Comparison of ENCODE assay signal across 14 cellular contexts in genomic region chr19:6067975-6068374, GRCh38. TPM values are rescaled to one million over a fixed set of nuclear protein-coding genes. Genes with fewer than 3 reads are reported as not detected.
DNase-seq lines count a peak whose midpoint lies in the region; ATAC-seq, FAIRE-seq and TF ChIP-seq lines count a peak whose summit lies in the region.
"Had no signal": no experiment of that assay in that cellular context is flagged by ENCODE, and none has a peak within 500 bp of the region (broad histone marks: within the 10 kb centered on the region; RNA-seq: fewer than 3 reads in every experiment).

No MANE protein-coding gene starts in this region.

- TF ChIP-seq CTCF in natural killer cell (IDR thresholded peaks at IDR 0.05) (no peak), endothelial cell of umbilical vein (IDR thresholded peaks at IDR 0.05; ENCODE audit: extremely low read depth in 1 of 2, insufficient read depth in 1 of 2, low read depth in 1 of 2, low read length in 2 of 2) (no peak)

- H4K91ac ChIP-seq in neuronal stem cell (ENCODE audit: low read depth, low read length, poor library complexity) = no peak overlapping the region

- H3K79me1 ChIP-seq in neuronal stem cell (ENCODE audit: low read depth, low read length) = no peaks in the 10 kb centered on the region

- no peak for FAIRE-seq in endothelial cell of umbilical vein (lab: Jason Lieb, UNC)

- POLR2A ChIA-PET in endothelial cell of umbilical vein (lab: Charles Lee) = no interaction called here

- peak overlapping the region; percentile 9 for H3K18ac ChIP-seq in neuronal stem cell (ENCODE audit: low read length)

- peaks cover 6% of the 10 kb centered on the region for H3K36me3 Mint-ChIP-seq in natural killer cell
- H3K36me3 Mint-ChIP-seq in natural killer cell treated with Interleukin-12 subunit alpha and Interleukin-12 subunit beta and Interleukin-15 and Interleukin-18, amount 100 ng/mL, for 72 hours = no peaks in the 10 kb centered on the region
- H3K36me3 Mint-ChIP-seq: immature natural killer cell had no signal

- CTCF ChIA-PET in endothelial cell of umbilical vein (lab: Charles Lee) = interaction anchor here (0.8 to 1.5 kb wide), 6 partner anchors 8 to 58 kb away, joined by 3 to 12 read pairs (median 4); no protein-coding TSS in a partner anchor

- H3K27me3 ChIP-seq in endothelial cell of umbilical vein (ENCODE audit: control insufficient read depth in 2 of 2, insufficient read depth in 2 of 2, low read length in 2 of 2) = no peaks in the 10 kb centered on the region
- no peaks in the 10 kb centered on the region for H3K27me3 ChIP-seq in neuronal stem cell (ENCODE audit: control insufficient read depth in 3 of 3, insufficient read depth in 3 of 3, low read depth in 1 of 3, low read length in 3 of 3)

- no peak overlapping the region for H3K4me3 Mint-ChIP-seq in natural killer cell
- no peak overlapping the region for H3K4me3 Mint-ChIP-seq in natural killer cell treated with Interleukin-12 subunit alpha and Interleukin-12 subunit beta and Interleukin-15 and Interleukin-18, amount 100 ng/mL, for 72 hours
- H3K4me3 Mint-ChIP-seq: activated T-cell treated with anti-CD3 and anti-CD28 coated beads, Interleukin-2, amount 50 U/mL, for 24 hours; immature natural killer cell; naive thymus-derived CD4-positive, alpha-beta T cell had no signal

- peaks cover 15% of the 10 kb centered on the region for H3K79me2 ChIP-seq in endothelial cell of umbilical vein (ENCODE audit: control insufficient read depth, insufficient read depth, low read length)

- peak overlapping the region in 1 of 2 donors; percentile 82 for H3K27ac Mint-ChIP-seq in natural killer cell
- no peak overlapping the region for H3K27ac Mint-ChIP-seq in natural killer cell treated with Interleukin-12 subunit alpha and Interleukin-12 subunit beta and Interleukin-15 and Interleukin-18, amount 100 ng/mL, for 72 hours
- H3K27ac Mint-ChIP-seq: activated T-cell treated with anti-CD3 and anti-CD28 coated beads, Interleukin-2, amount 50 U/mL, for 24 hours had no signal

- no peak overlapping the region for H2BK15ac ChIP-seq in neuronal stem cell (ENCODE audit: low read length)

- no peaks in the 10 kb centered on the region for H3K9me1 ChIP-seq in endothelial cell of umbilical vein (replicated peaks; ENCODE audit: control insufficient read depth, extremely low read depth, insufficient read depth, low read length)

- no peaks in the 10 kb centered on the region for H4K20me1 ChIP-seq in endothelial cell of umbilical vein (replicated peaks; ENCODE audit: control insufficient read depth, extremely low read depth, insufficient read depth, low read length)

- no peak overlapping the region for H3K4ac ChIP-seq in neuronal stem cell (ENCODE audit: low read length)

- H2BK5ac ChIP-seq in neuronal stem cell (ENCODE audit: low read length) = no peak overlapping the region

- no peak overlapping the region for H2AFZ ChIP-seq in endothelial cell of umbilical vein (ENCODE audit: low read depth, low read length)
- no peak overlapping the region for H2AFZ ChIP-seq in neuronal stem cell (ENCODE audit: low read length)

- H3K36me3 ChIP-seq in endothelial cell of umbilical vein (ENCODE audit: control insufficient read depth in 2 of 2, extremely low read depth in 1 of 2, insufficient read depth in 2 of 2, low read length in 2 of 2) (no peaks in the 10 kb centered on the region), neuronal stem cell (replicated peaks in 1 of 2; ENCODE audit: control insufficient read depth in 2 of 2, insufficient read depth in 2 of 2, low read length in 2 of 2) (peaks cover 0 to 6% of the 10 kb centered on the region in 2 donors)

- peaks cover 28 to 39% of the 10 kb centered on the region in 2 donors for H3K4me1 Mint-ChIP-seq in natural killer cell
- peaks cover 12 to 25% of the 10 kb centered on the region in 2 donors for H3K4me1 Mint-ChIP-seq in natural killer cell treated with Interleukin-12 subunit alpha and Interleukin-12 subunit beta and Interleukin-15 and Interleukin-18, amount 100 ng/mL, for 72 hours (ENCODE audit: low read depth in 2 of 2)

- H4K8ac ChIP-seq in neuronal stem cell (ENCODE audit: low read depth, low read length) = no peak overlapping the region

- BruUV-seq in endothelial cell of umbilical vein (replicated peaks; lab: Mats Ljungman, UMichigan) = no TSS peak

- DNase-seq in natural killer cell (peak; percentile 12), endothelial cell of umbilical vein (ENCODE audit: low read depth, low spot score) (no peak), neuronal stem cell (ENCODE audit: low spot score) (no peak), NCI-H1092 treated with DMSO at 0.1 percent for 48 hours (lab: John Stamatoyannopoulos, UW) (no peak), NCI-H1105 (lab: John Stamatoyannopoulos, UW) (no peak)
- DNase-seq in natural killer cell treated with Interleukin-12 subunit alpha and Interleukin-12 subunit beta and Interleukin-15 and Interleukin-18, amount 100 ng/mL, for 72 hours (ENCODE audit: low spot score) = no peak
- no peak for DNase-seq in stimulated activated CD4-positive, alpha-beta T cell treated with anti-CD3 and anti-CD28 coated beads, Interleukin-1b, Interleukin-23, amount 100 ng/mL, for 48 hours
- DNase-seq: activated T-cell treated with anti-CD3 and anti-CD28 coated beads, Interleukin-2, amount 50 U/mL, for 24 hours; immature natural killer cell; naive thymus-derived CD4-positive, alpha-beta T cell; NCI-H2029 treated with DMSO at 0.1 percent for 48 hours; NK-92 treated with Interleukin-12 subunit alpha and Interleukin-12 subunit beta, amount 100 ng/mL, for 24 hours had no signal

- H3K4me3 ChIP-seq in endothelial cell of umbilical vein (replicated peaks in 1 of 3; ENCODE audit: insufficient read depth in 1 of 3, low read depth in 1 of 3, low read length in 3 of 3) (no peak overlapping the region), neuronal stem cell (ENCODE audit: low read length in 2 of 2) (peak overlapping the region in 1 of 2 donors; percentile 31)

- peaks cover 8 to 19% of the 10 kb centered on the region in 2 donors for H3K27me3 Mint-ChIP-seq in natural killer cell (ENCODE audit: low read depth in 2 of 2)
- peaks cover 0 to 9% of the 10 kb centered on the region in 2 donors for H3K27me3 Mint-ChIP-seq in natural killer cell treated with Interleukin-12 subunit alpha and Interleukin-12 subunit beta and Interleukin-15 and Interleukin-18, amount 100 ng/mL, for 72 hours

- peaks cover 47% of the 10 kb centered on the region for H3K4me1 ChIP-seq in endothelial cell of umbilical vein (ENCODE audit: control insufficient read depth, extremely low read depth, insufficient read depth, low read length)
- H3K4me1 ChIP-seq in neuronal stem cell (ENCODE audit: control insufficient read depth in 2 of 2, insufficient read depth in 1 of 2, low read depth in 1 of 2, low read length in 2 of 2) = peaks cover 15 to 32% of the 10 kb centered on the region in 2 donors

- no peak overlapping the region for H3K9ac ChIP-seq in endothelial cell of umbilical vein (replicated peaks; ENCODE audit: extremely low read depth, insufficient read depth, low read length)
- no peak overlapping the region for H3K9ac ChIP-seq in neuronal stem cell (ENCODE audit: low read depth, low read length, poor library complexity)

- no peak overlapping the region for H2AK5ac ChIP-seq in neuronal stem cell (ENCODE audit: low read depth, low read length)

- no peak for TF ChIP-seq POLR2A in endothelial cell of umbilical vein (IDR thresholded peaks at IDR 0.05; ENCODE audit: low read depth, low read length)

- no peak overlapping the region for H3K14ac ChIP-seq in neuronal stem cell (ENCODE audit: low read length)

- WGBS in neuronal stem cell (ENCODE audit: extremely low coverage in 2 of 2, insufficient read length in 2 of 2, insufficient replicate concordance in 1 of 2), 2 donors = no CpG with 5 or more reads among the region's 2 CpGs

- no peak for ATAC-seq in natural killer cell
- no peak for ATAC-seq in natural killer cell treated with Interleukin-12 subunit alpha and Interleukin-12 subunit beta and Interleukin-15 and Interleukin-18, amount 100 ng/mL, for 72 hours
- no peak for ATAC-seq in HG03135 (IDR thresholded peaks at IDR 0.05; ENCODE audit: unreplicated experiment)
- ATAC-seq: activated CD4-positive, CD25-positive, alpha-beta regulatory T cell treated with anti-CD3 and anti-CD28 coated beads, Interleukin-2, amount 50 U/mL, for 24 hours had no signal

- no peak overlapping the region for H3K23ac ChIP-seq in neuronal stem cell (ENCODE audit: low read depth, low read length, poor library complexity)

- dilution Hi-C loops in endothelial cell of umbilical vein (cut with MboI; ENCODE audit: extremely low pct_ligation_motif_present, low sequenced_read_pairs) = no loop called here

- H3K9me3 Mint-ChIP-seq in natural killer cell = peaks cover 0 to 2% of the 10 kb centered on the region in 2 donors
- no peaks in the 10 kb centered on the region for H3K9me3 Mint-ChIP-seq in natural killer cell treated with Interleukin-12 subunit alpha and Interleukin-12 subunit beta and Interleukin-15 and Interleukin-18, amount 100 ng/mL, for 72 hours
- H3K9me3 Mint-ChIP-seq: activated T-cell treated with anti-CD3 and anti-CD28 coated beads, Interleukin-2, amount 50 U/mL, for 24 hours; immature natural killer cell had no signal

- no peak overlapping the region for H3K4me2 ChIP-seq in endothelial cell of umbilical vein (ENCODE audit: insufficient read depth, low read length)
- H3K4me2 ChIP-seq in neuronal stem cell (ENCODE audit: insufficient read depth, low read length, poor library complexity, severe bottlenecking) = no peak overlapping the region

- peak overlapping the region; percentile 100 for H3K27ac ChIP-seq in endothelial cell of umbilical vein (ENCODE audit: insufficient read depth, low read depth, low read length)
- H3K27ac ChIP-seq in neuronal stem cell (replicated peaks; ENCODE audit: low read length) = no peak overlapping the region

- intact Hi-C loops in natural killer cell (cut with micrococcal nuclease) (loop anchor here (5.0 kb wide), 1 partner anchor 44 kb away; the partner anchor contains the start of gene RFX2), endothelial cell of umbilical vein (cut with micrococcal nuclease) (no loop called here)

- no peak overlapping the region for H2BK12ac ChIP-seq in neuronal stem cell (ENCODE audit: low read length)

- H3K9me3 ChIP-seq in endothelial cell of umbilical vein (replicated peaks; ENCODE audit: control insufficient read depth, insufficient read depth, low read length) = no peaks in the 10 kb centered on the region
- H3K9me3 ChIP-seq in neuronal stem cell (replicated peaks in 1 of 2; ENCODE audit: control insufficient read depth in 2 of 2, insufficient read depth in 1 of 2, low read depth in 1 of 2, low read length in 2 of 2) = peaks cover 0 to 18% of the 10 kb centered on the region in 2 donors

- H2BK120ac ChIP-seq in neuronal stem cell (ENCODE audit: low read depth, low read length) = no peak overlapping the region

RNA-seq across cellular contexts. Expression of gene RFX2, which starts 42.3 kb away (rescaled TPM):
- 1 to 10 TPM; 2.4 to 4.6 (median 4.1) TPM for total RNA-seq in natural killer cell
- total RNA-seq in natural killer cell treated with Interleukin-12 subunit alpha and Interleukin-12 subunit beta and Interleukin-15 and Interleukin-18, amount 100 ng/mL, for 72 hours = 1 to 10 TPM; 6.6 to 6.9 TPM
- total RNA-seq in endothelial cell of umbilical vein = 16.1 and 16.2 TPM in 2 replicates
- 19.0 and 20.6 TPM in 2 replicates for polyA plus RNA-seq in endothelial cell of umbilical vein
- polyA plus RNA-seq in endothelial cell of umbilical vein (2011; cell fraction: cytosol; rRNA removed) = 11.3 and 15.3 TPM in 2 replicates
- polyA plus RNA-seq in endothelial cell of umbilical vein (2011; cell fraction: nucleus; rRNA removed) = 21.1 and 23.5 TPM in 2 replicates
- 7.6 and 11.4 TPM in 2 replicates for polyA plus RNA-seq in endothelial cell of umbilical vein (2012)
- 15.6 and 17.3 TPM in 2 replicates for polyA minus RNA-seq in endothelial cell of umbilical vein
- polyA minus RNA-seq in endothelial cell of umbilical vein (2011; cell fraction: cytosol; rRNA and poly(A)+ RNA removed) = 3.7 TPM
- polyA minus RNA-seq in endothelial cell of umbilical vein (2011; cell fraction: nucleus; rRNA and poly(A)+ RNA removed) = 21.1 and 28.7 TPM in 2 replicates
- polyA plus RNA-seq in neuronal stem cell (2013, experiment 1 of 2) = 9.4 TPM
- 11.1 TPM for polyA plus RNA-seq in neuronal stem cell (2013, experiment 2 of 2)
